Comparison of ENCODE assay signal across 9 cellular contexts in genomic region chr19:23415561-23416191, GRCh38. TPM values are rescaled to one million over a fixed set of nuclear protein-coding genes. Genes with fewer than 3 reads are reported as not detected.
DNase-seq lines count a peak whose midpoint lies in the region; ATAC-seq and TF ChIP-seq lines count a peak whose summit lies in the region.
"Had no signal": no experiment of that assay in that cellular context is flagged by ENCODE, and none has a peak within 500 bp of the region (broad histone marks: within the 10 kb centered on the region; RNA-seq: fewer than 3 reads in every experiment).

No MANE protein-coding gene starts in this region.

- TF ChIP-seq CTCF in epithelial cell of proximal tubule (conservative IDR thresholded peaks at IDR 0.05; ENCODE audit: low read depth, low read length): no peak

- no peaks in the 10 kb centered on the region for H3K9me3 Mint-ChIP-seq in natural killer cell treated with Interleukin-12 subunit alpha and Interleukin-12 subunit beta and Interleukin-15 and Interleukin-18, amount 100 ng/mL, for 72 hours

- no peak overlapping the region for H3K27ac Mint-ChIP-seq in natural killer cell treated with Interleukin-12 subunit alpha and Interleukin-12 subunit beta and Interleukin-15 and Interleukin-18, amount 100 ng/mL, for 72 hours
- H3K27ac Mint-ChIP-seq: T-helper 1 cell treated with Interleukin-12 subunit alpha and Interleukin-12 subunit beta and Interleukin-4 antibody, amounts not matched to agents 30 μg/mL and 1 μg/mL, for 36 hours had no signal

- no peaks in the 10 kb centered on the region for H3K36me3 Mint-ChIP-seq in natural killer cell treated with Interleukin-12 subunit alpha and Interleukin-12 subunit beta and Interleukin-15 and Interleukin-18, amount 100 ng/mL, for 72 hours

- DNase-seq in NCI-H510A treated with DMSO at 0.1 percent for 48 hours (lab: John Stamatoyannopoulos, UW) (peak; percentile 7), NCI-H510A (lab: John Stamatoyannopoulos, UW) (no peak), RKO (ENCODE audit: low spot score) (peak; percentile 35), epithelial cell of proximal tubule (ENCODE audit: low read depth) (no peak), activated gamma-delta T cell (lab: John Stamatoyannopoulos, UW) (no peak), posterior cingulate gyrus (no peak)
- no peak for DNase-seq in natural killer cell treated with Interleukin-12 subunit alpha and Interleukin-12 subunit beta and Interleukin-15 and Interleukin-18, amount 100 ng/mL, for 72 hours (ENCODE audit: low spot score)

- H3K4me3 Mint-ChIP-seq in natural killer cell treated with Interleukin-12 subunit alpha and Interleukin-12 subunit beta and Interleukin-15 and Interleukin-18, amount 100 ng/mL, for 72 hours: peak overlapping the region; percentile 27

- intact Hi-C loops in posterior cingulate gyrus (cut with DNase I): no loop called here

- no peaks in the 10 kb centered on the region for H3K4me1 Mint-ChIP-seq in natural killer cell treated with Interleukin-12 subunit alpha and Interleukin-12 subunit beta and Interleukin-15 and Interleukin-18, amount 100 ng/mL, for 72 hours (ENCODE audit: low read depth in 2 of 2)

- peak in 1 of 2 donors; percentile 24 for ATAC-seq in natural killer cell treated with Interleukin-12 subunit alpha and Interleukin-12 subunit beta and Interleukin-15 and Interleukin-18, amount 100 ng/mL, for 72 hours
- ATAC-seq in GM19463 (IDR thresholded peaks at IDR 0.05; ENCODE audit: unreplicated experiment): no peak

- H3K27me3 Mint-ChIP-seq in natural killer cell treated with Interleukin-12 subunit alpha and Interleukin-12 subunit beta and Interleukin-15 and Interleukin-18, amount 100 ng/mL, for 72 hours: peaks cover 7 to 19% of the 10 kb centered on the region in 2 donors

- peak overlapping the region; percentile 48 for H3K4me3 ChIP-seq in epithelial cell of proximal tubule (ENCODE audit: low read depth, low read length)

RNA-seq across cellular contexts. Expression of gene ZNF91, which starts 20.4 kb away (rescaled TPM):
- 12.6 and 22.1 TPM in 2 replicates for total RNA-seq in epithelial cell of proximal tubule
- 10 to 100 TPM; 37.0 to 38.2 TPM for total RNA-seq in natural killer cell treated with Interleukin-12 subunit alpha and Interleukin-12 subunit beta and Interleukin-15 and Interleukin-18, amount 100 ng/mL, for 72 hours

Comparison
In these comparisons a context has a peak if more than half of its experiments do, and no peak if none do; other contexts are left out.
1. DNase-seq: peak in NCI-H510A treated with DMSO at 0.1 percent for 48 hours (single experiment) and RKO (single experiment); none in NCI-H510A (single experiment), epithelial cell of proximal tubule (single experiment), natural killer cell treated with Interleukin-12 subunit alpha and Interleukin-12 subunit beta and Interleukin-15 and Interleukin-18, amount 100 ng/mL, for 72 hours (single experiment), activated gamma-delta T cell (single experiment) and posterior cingulate gyrus (0 of 10).